Comparison of ENCODE assay signal across 8 cellular contexts in genomic region chr9:131739988-131740648, GRCh38. TPM values are rescaled to one million over a fixed set of nuclear protein-coding genes. Genes with fewer than 3 reads are reported as not detected.
DNase-seq lines count a peak whose midpoint lies in the region; ATAC-seq and TF ChIP-seq lines count a peak whose summit lies in the region.

Gene RAPGEF1 (minus strand): TSS chr9:131740076. CDS start chr9:131739830, 246 bp downstream.

- no peaks in the 10 kb centered on the region for H3F3A ChIP-seq in OCI-LY1 (ENCODE audit: insufficient read depth, low read length)

- no peaks in the 10 kb centered on the region for H3K27me3 ChIP-seq in OCI-LY1 (ENCODE audit: insufficient read depth, low read length)
- no peaks in the 10 kb centered on the region for H3K27me3 ChIP-seq in stomach smooth muscle (ENCODE audit: control insufficient read depth in 1 of 2, insufficient read depth in 2 of 2, low read length in 2 of 2)

- H4K20me1 ChIP-seq in OCI-LY1 (ENCODE audit: insufficient read depth, low read length) = no peaks in the 10 kb centered on the region

- H3K4me2 ChIP-seq in OCI-LY1 (ENCODE audit: low read length) = peak within 1 kb of the TSS; percentile 89

- H3K27me3 Mint-ChIP-seq in activated T-helper 1 cell treated with anti-CD3 and anti-CD28 coated beads, Interleukin-12 subunit alpha, Interleukin-12 subunit beta, Interleukin-2, Interleukin-4 antibody, amounts not matched to agents 30 ng/mL and 10 ng/mL and 1 ng/mL, durations not matched to agents 14 hours and 24 hours and 36 hours (ENCODE audit: insufficient read depth) = no peaks in the 10 kb centered on the region
- H3K27me3 Mint-ChIP-seq in nephron progenitor cell (ENCODE audit: low read depth, poor library complexity) = peaks cover 10% of the 10 kb centered on the region

- H3K9me3 Mint-ChIP-seq in activated T-helper 1 cell treated with anti-CD3 and anti-CD28 coated beads, Interleukin-12 subunit alpha, Interleukin-12 subunit beta, Interleukin-2, Interleukin-4 antibody, amounts not matched to agents 30 ng/mL and 10 ng/mL and 1 ng/mL, durations not matched to agents 14 hours and 24 hours and 36 hours = no peaks in the 10 kb centered on the region
- peaks cover 5% of the 10 kb centered on the region for H3K9me3 Mint-ChIP-seq in nephron progenitor cell

- peaks cover 16% of the 10 kb centered on the region for H3K36me3 Mint-ChIP-seq in activated T-helper 1 cell treated with anti-CD3 and anti-CD28 coated beads, Interleukin-12 subunit alpha, Interleukin-12 subunit beta, Interleukin-2, Interleukin-4 antibody, amounts not matched to agents 30 ng/mL and 10 ng/mL and 1 ng/mL, durations not matched to agents 14 hours and 24 hours and 36 hours (ENCODE audit: low read depth)
- peaks cover 4% of the 10 kb centered on the region for H3K36me3 Mint-ChIP-seq in nephron progenitor cell (ENCODE audit: low read depth)

- H3K9me2 ChIP-seq in OCI-LY1 (ENCODE audit: low read depth, low read length) = no peaks in the 10 kb centered on the region

- TF ChIP-seq CTCF in OCI-LY1 (IDR thresholded peaks at IDR 0.05; ENCODE audit: low read length) (peak; percentile 73), fibroblast of mammary gland (conservative IDR thresholded peaks at IDR 0.05; ENCODE audit: control insufficient read depth, insufficient read depth, low read depth, low read length) (no peak), nephron progenitor cell (IDR thresholded peaks at IDR 0.05) (peak; percentile 54)

- H3K79me2 ChIP-seq in OCI-LY1 (ENCODE audit: insufficient read depth, low read length) = peaks cover 25% of the 10 kb centered on the region

- ATAC-seq in HG02852 (IDR thresholded peaks at IDR 0.05; ENCODE audit: unreplicated experiment) = peak; percentile 47

- H3K4me1 ChIP-seq in OCI-LY1 (ENCODE audit: insufficient read depth, low read length, severe bottlenecking) = peaks cover 64% of the 10 kb centered on the region
- peaks cover 23% of the 10 kb centered on the region for H3K4me1 ChIP-seq in stomach smooth muscle (ENCODE audit: control insufficient read depth, insufficient read depth, low read length)

- H2AFZ ChIP-seq in OCI-LY1 (ENCODE audit: low read length) = no peak within 1 kb of the TSS

- H3K9me3 ChIP-seq in OCI-LY1 (ENCODE audit: low read length) = no peaks in the 10 kb centered on the region
- no peaks in the 10 kb centered on the region for H3K9me3 ChIP-seq in stomach smooth muscle (ENCODE audit: control insufficient read depth in 2 of 2, low read length in 2 of 2)

- peak within 1 kb of the TSS; percentile 92 for H3K4me3 Mint-ChIP-seq in activated T-helper 1 cell treated with anti-CD3 and anti-CD28 coated beads, Interleukin-12 subunit alpha, Interleukin-12 subunit beta, Interleukin-2, Interleukin-4 antibody, amounts not matched to agents 30 ng/mL and 10 ng/mL and 1 ng/mL, durations not matched to agents 14 hours and 24 hours and 36 hours
- H3K4me3 Mint-ChIP-seq in nephron progenitor cell = peak within 1 kb of the TSS; percentile 89

- H3K9ac ChIP-seq in OCI-LY1 (ENCODE audit: low read length) (peak within 1 kb of the TSS; percentile 94), stomach smooth muscle (ENCODE audit: low read length in 2 of 2) (peak within 1 kb of the TSS; percentile 59 to 78)

- H3K4me3 ChIP-seq in OCI-LY1 (ENCODE audit: low read depth, low read length, poor library complexity, severe bottlenecking) = peak within 1 kb of the TSS; percentile 87
- H3K4me3 ChIP-seq in fibroblast of mammary gland (ENCODE audit: control insufficient read depth, low read depth, low read length) = peak within 1 kb of the TSS; percentile 75
- H3K4me3 ChIP-seq in stomach smooth muscle (ENCODE audit: low read length in 2 of 2) = peak within 1 kb of the TSS; percentile 73 to 82

- DNase-seq in NCI-H146 (lab: John Stamatoyannopoulos, UW) (peak; percentile 33), NCI-H146 treated with DMSO at 0.1 percent for 48 hours (lab: John Stamatoyannopoulos, UW; ENCODE audit: unreplicated experiment) (no peak), fibroblast of mammary gland (ENCODE audit: low read depth) (no peak), nephron progenitor cell (peak; percentile 86)
- peak; percentile 84 for DNase-seq in activated T-helper 1 cell treated with anti-CD3 and anti-CD28 coated beads, Interleukin-12 subunit alpha, Interleukin-12 subunit beta, Interleukin-2, Interleukin-4 antibody, amounts not matched to agents 30 ng/mL and 10 ng/mL and 1 ng/mL, durations not matched to agents 14 hours and 24 hours and 36 hours (ENCODE audit: low spot score)

- H3K27ac ChIP-seq in OCI-LY1 (ENCODE audit: low read depth, low read length, poor library complexity, severe bottlenecking) (peak within 1 kb of the TSS; percentile 98), stomach smooth muscle (ENCODE audit: low read length) (no peak within 1 kb of the TSS)

- peak within 1 kb of the TSS; percentile 85 for H3K27ac Mint-ChIP-seq in activated T-helper 1 cell treated with anti-CD3 and anti-CD28 coated beads, Interleukin-12 subunit alpha, Interleukin-12 subunit beta, Interleukin-2, Interleukin-4 antibody, amounts not matched to agents 30 ng/mL and 10 ng/mL and 1 ng/mL, durations not matched to agents 14 hours and 24 hours and 36 hours
- peak within 1 kb of the TSS; percentile 85 for H3K27ac Mint-ChIP-seq in nephron progenitor cell

- intact Hi-C loops in activated T-helper 1 cell treated with anti-CD3 and anti-CD28 coated beads, Interleukin-12 subunit alpha, Interleukin-12 subunit beta, Interleukin-2, Interleukin-4 antibody, amounts not matched to agents 30 ng/mL and 10 ng/mL and 1 ng/mL, durations not matched to agents 14 hours and 24 hours and 36 hours (cut with micrococcal nuclease) = loop anchor here (1.0 to 10.0 kb wide), 4 partner anchors 11 to 615 kb away; partner anchors contain the start of gene NUP214

- no peaks in the 10 kb centered on the region for H3K36me3 ChIP-seq in OCI-LY1 (ENCODE audit: insufficient read depth, low read length)
- no peaks in the 10 kb centered on the region for H3K36me3 ChIP-seq in stomach smooth muscle (ENCODE audit: control insufficient read depth in 2 of 2, insufficient read depth in 2 of 2, low read length in 2 of 2)

- H3K4me1 Mint-ChIP-seq in activated T-helper 1 cell treated with anti-CD3 and anti-CD28 coated beads, Interleukin-12 subunit alpha, Interleukin-12 subunit beta, Interleukin-2, Interleukin-4 antibody, amounts not matched to agents 30 ng/mL and 10 ng/mL and 1 ng/mL, durations not matched to agents 14 hours and 24 hours and 36 hours (ENCODE audit: low read depth) = peaks cover 62% of the 10 kb centered on the region
- H3K4me1 Mint-ChIP-seq in nephron progenitor cell = peaks cover 33% of the 10 kb centered on the region

RNA-seq across cellular contexts. Expression of gene RAPGEF1, which starts in this region (rescaled TPM):
- 168 and 172 TPM in 2 replicates for total RNA-seq in activated T-helper 1 cell treated with anti-CD3 and anti-CD28 coated beads, Interleukin-12 subunit alpha, Interleukin-12 subunit beta, Interleukin-2, Interleukin-4 antibody, amounts not matched to agents 30 ng/mL and 10 ng/mL and 1 ng/mL, durations not matched to agents 14 hours and 24 hours and 36 hours

Comparison
In these comparisons a context has a peak if more than half of its experiments do, and no peak if none do; other contexts are left out.
1. DNase-seq: peak in NCI-H146 (single experiment), activated T-helper 1 cell treated with anti-CD3 and anti-CD28 coated beads, Interleukin-12 subunit alpha, Interleukin-12 subunit beta, Interleukin-2, Interleukin-4 antibody, amounts not matched to agents 30 ng/mL and 10 ng/mL and 1 ng/mL, durations not matched to agents 14 hours and 24 hours and 36 hours (single experiment) and nephron progenitor cell (single experiment); none in NCI-H146 treated with DMSO at 0.1 percent for 48 hours (single experiment) and fibroblast of mammary gland (single experiment).
2. Peak in every context shown above with its lines, with median percentiles within 50 percentile points of each other: H3K4me3 ChIP-seq.